27 cellular contexts compared by ENCODE assay signal in genomic region chr1:109183339-109183738, GRCh38.
"Had no signal": no experiment of that assay in that cellular context is flagged by ENCODE, and none has a peak within 500 bp of the region (broad histone marks: within the 10 kb centered on the region; RNA-seq: fewer than 3 reads in every experiment).

No MANE protein-coding gene starts in this region.

- ATAC-seq: natural killer cell; pancreas; psoas muscle; right lobe of liver; stimulated activated memory B cell treated with anti-CD40 and anti-IgM and Interleukin-4, amounts not matched to agents 10 μg/mL and 1 μg/mL and 100 μg/mL, for 72 hours; stimulated activated naive CD8-positive, alpha-beta T cell treated with anti-CD3 and anti-CD28 coated beads, Interleukin-15, amount 100 ng/mL, for 72 hours had no signal

- H3K4me3 Mint-ChIP-seq: immature natural killer cell; mesothelial cell of epicardium; naive B cell; natural killer cell; nephron progenitor cell; neural progenitor cell; stimulated activated memory B cell treated with anti-CD40 and anti-IgM and Interleukin-4, amounts not matched to agents 10 μg/mL and 1 μg/mL and 100 μg/mL, for 72 hours; stimulated activated naive CD8-positive, alpha-beta T cell treated with anti-CD3 and anti-CD28 coated beads, Interleukin-15, amount 100 ng/mL, for 72 hours; type B pancreatic cell had no signal

- DNase-seq: hypothalamus; immature natural killer cell; islet precursor cell; left ventricle myocardium inferior; mesendoderm; naive B cell; natural killer cell; nephron progenitor cell; nucleus accumbens; pancreas; psoas muscle; right lobe of liver; stimulated activated CD4-positive, alpha-beta T cell treated with anti-CD3 and anti-CD28 coated beads, Interleukin-1b, Interleukin-23, amount 100 ng/mL, for 48 hours; stimulated activated CD4-positive, alpha-beta T cell treated with anti-CD3 and anti-CD28 coated beads, Interleukin-2, amount 100 ng/mL, for 48 hours; stimulated activated CD4-positive, alpha-beta T cell treated with anti-CD3 and anti-CD28 coated beads, Interleukin-4, amount 100 ng/mL, for 4 hours; stimulated activated CD8-positive, alpha-beta memory T cell treated with anti-CD3 and anti-CD28 coated beads, Interleukin-4, amount 100 ng/mL, for 48 hours; stimulated activated naive CD4-positive, alpha-beta T cell treated with Interleukin-2 at 50 U/mL for 16 hours; stimulated activated naive CD8-positive, alpha-beta T cell treated with anti-CD3 and anti-CD28 coated beads, Interleukin-15, amount 100 ng/mL, for 72 hours; substantia nigra had no signal

- H3K4me2 ChIP-seq: neural progenitor cell, smooth muscle cell had no signal

- H3K36me3 ChIP-seq: left ventricle myocardium inferior, neural progenitor cell, pancreas, right lobe of liver, tibial nerve had no signal

- H3K9me3 Mint-ChIP-seq: immature natural killer cell; mesothelial cell of epicardium; naive B cell; natural killer cell; neural progenitor cell; stimulated activated memory B cell treated with anti-CD40 and anti-IgM and Interleukin-4, amounts not matched to agents 10 μg/mL and 1 μg/mL and 100 μg/mL, for 72 hours; stimulated activated naive CD8-positive, alpha-beta T cell treated with anti-CD3 and anti-CD28 coated beads, Interleukin-15, amount 100 ng/mL, for 72 hours; type B pancreatic cell had no signal

- H3K27me3 Mint-ChIP-seq: stimulated activated naive CD8-positive, alpha-beta T cell treated with anti-CD3 and anti-CD28 coated beads, Interleukin-15, amount 100 ng/mL, for 72 hours; type B pancreatic cell had no signal

- H3K27ac ChIP-seq: left ventricle myocardium inferior, neural progenitor cell, psoas muscle, right lobe of liver, tibial nerve had no signal

- H3K36me3 Mint-ChIP-seq: immature natural killer cell; mesothelial cell of epicardium; naive B cell; natural killer cell; neural progenitor cell; stimulated activated memory B cell treated with anti-CD40 and anti-IgM and Interleukin-4, amounts not matched to agents 10 μg/mL and 1 μg/mL and 100 μg/mL, for 72 hours; type B pancreatic cell had no signal

- H3K9ac ChIP-seq: neural progenitor cell had no signal

- H2AFZ ChIP-seq: neural progenitor cell had no signal

- H3K4me3 ChIP-seq: left ventricle myocardium inferior, lung, neural progenitor cell, pancreas, psoas muscle, right lobe of liver, smooth muscle cell, tibial nerve had no signal

- H3K27ac Mint-ChIP-seq: immature natural killer cell; mesothelial cell of epicardium; natural killer cell; nephron progenitor cell; neural progenitor cell; stimulated activated memory B cell treated with anti-CD40 and anti-IgM and Interleukin-4, amounts not matched to agents 10 μg/mL and 1 μg/mL and 100 μg/mL, for 72 hours; type B pancreatic cell had no signal

- H3K4me1 Mint-ChIP-seq: immature natural killer cell; naive B cell; natural killer cell; stimulated activated memory B cell treated with anti-CD40 and anti-IgM and Interleukin-4, amounts not matched to agents 10 μg/mL and 1 μg/mL and 100 μg/mL, for 72 hours; stimulated activated naive CD8-positive, alpha-beta T cell treated with anti-CD3 and anti-CD28 coated beads, Interleukin-15, amount 100 ng/mL, for 72 hours had no signal

- FAIRE-seq: pancreas, urothelium cell line had no signal

- H3K9me3 ChIP-seq: left ventricle myocardium inferior, pancreas, psoas muscle, right lobe of liver, tibial nerve had no signal

- H3K27me3 ChIP-seq: neural progenitor cell, pancreas, right lobe of liver, tibial nerve had no signal

- H3K4me1 ChIP-seq: psoas muscle had no signal
